ENCODE assay signal across 28 cellular contexts in genomic region chr17:53646835-53647234, GRCh38.
"Had no signal": no experiment of that assay in that cellular context is flagged by ENCODE, and none has a peak within 500 bp of the region (broad histone marks: within the 10 kb centered on the region; RNA-seq: fewer than 3 reads in every experiment).

No MANE protein-coding gene starts in this region.

- H3K4me3 ChIP-seq: colonic mucosa, coronary artery, dorsolateral prefrontal cortex, esophagus muscularis mucosa, esophagus squamous epithelium, gastrocnemius medialis, gastroesophageal sphincter, heart left ventricle, heart right ventricle had no signal

- H3K36me3 ChIP-seq: colonic mucosa, esophagus muscularis mucosa, esophagus squamous epithelium, gastrocnemius medialis, gastroesophageal sphincter, heart left ventricle, heart right ventricle had no signal

- H3K4me1 ChIP-seq: colonic mucosa, esophagus muscularis mucosa, esophagus squamous epithelium, foreskin keratinocyte, gastrocnemius medialis, gastroesophageal sphincter, heart left ventricle, heart right ventricle had no signal

- FAIRE-seq: colon, endometrium, endothelial cell of umbilical vein, frontal cortex had no signal

- ATAC-seq: effector memory CD8-positive, alpha-beta T cell; esophagus mucosa; foreskin keratinocyte; gastrocnemius medialis; gastroesophageal sphincter; heart left ventricle; heart right ventricle had no signal

- H3K9me3 ChIP-seq: colonic mucosa, esophagus muscularis mucosa, esophagus squamous epithelium, gastrocnemius medialis had no signal

- H3K27ac ChIP-seq: colonic mucosa, coronary artery, dorsolateral prefrontal cortex, epithelial cell of prostate, esophagus muscularis mucosa, esophagus squamous epithelium, foreskin keratinocyte, gastrocnemius medialis, gastroesophageal sphincter, heart left ventricle, heart right ventricle had no signal

- DNase-seq: colonic mucosa; cortex of kidney; dermis blood vessel endothelial cell; dorsolateral prefrontal cortex; effector CD4-positive, alpha-beta T cell; effector CD8-positive, alpha-beta T cell; effector memory CD4-positive, alpha-beta T cell; effector memory CD8-positive, alpha-beta T cell; endodermal cell; erythroblast; esophagus squamous epithelium; foreskin fibroblast; foreskin keratinocyte; foreskin melanocyte; gastrocnemius medialis; glutamatergic neuron; head of caudate nucleus; heart left ventricle; heart right ventricle had no signal

- H3K27me3 ChIP-seq: colonic mucosa, dorsolateral prefrontal cortex, esophagus muscularis mucosa, esophagus squamous epithelium, foreskin keratinocyte, gastrocnemius medialis, gastroesophageal sphincter, heart left ventricle, heart right ventricle had no signal
